21 cellular contexts compared by ENCODE assay signal in the genomic region with DNA sequence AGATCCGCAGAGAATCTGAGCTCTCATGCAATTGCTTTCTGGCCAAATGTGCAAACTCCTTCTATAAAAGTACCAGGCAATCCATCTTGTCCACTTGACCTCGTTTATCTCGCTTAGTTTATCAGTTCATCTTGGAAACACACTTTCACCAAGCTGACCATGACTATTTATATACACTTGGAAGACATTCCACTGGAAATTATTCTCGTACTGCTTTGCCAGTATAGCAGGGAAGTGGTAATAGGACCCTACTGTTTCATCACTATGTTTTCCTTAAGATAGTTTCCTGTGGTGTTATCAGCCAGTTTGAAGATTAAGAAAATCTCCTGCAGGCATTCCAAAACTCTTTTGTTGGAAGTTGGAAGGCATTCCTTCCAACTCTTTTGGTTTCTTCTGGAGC.
DNase-seq lines count a peak whose midpoint lies in the region; ATAC-seq, FAIRE-seq and TF ChIP-seq lines count a peak whose summit lies in the region.
"Had no signal": no experiment of that assay in that cellular context is flagged by ENCODE, and none has a peak within 500 bp of the region (broad histone marks: within the 10 kb centered on the region; RNA-seq: fewer than 3 reads in every experiment).

No MANE protein-coding gene starts in this region.

- H3K27ac ChIP-seq in pancreas: no peak overlapping the region

- no peaks in the 10 kb centered on the region for H3K4me1 ChIP-seq in pancreas

- no peak for TF ChIP-seq CTCF in AG09319 (IDR thresholded peaks at IDR 0.05; ENCODE audit: low read depth, low read length)
- TF ChIP-seq CTCF in nephron (IDR thresholded peaks at IDR 0.05; ENCODE audit: unreplicated experiment in 3 of 3): no peak
- no peak for TF ChIP-seq CTCF in pancreas (IDR thresholded peaks at IDR 0.05)

- H3K4me3 Mint-ChIP-seq in nephron: peak overlapping the region in 1 of 3 experiments; percentile 19
- H3K4me3 Mint-ChIP-seq: activated CD4-positive, alpha-beta T cell treated with anti-CD3 and anti-CD28 coated beads, Interleukin-2, amount 10 ng/mL, durations not matched to agents 24 days and 14 days; activated T-helper 17 cell treated with anti-CD3 and anti-CD28 coated beads, Interleukin-2, amount 50 U/mL, for 72 hours; neural crest cell had no signal

- no peak for FAIRE-seq in pancreas (lab: Jason Lieb, UNC)
- FAIRE-seq: frontal cortex, HTR-8/SVneo had no signal

- intact Hi-C loops in pancreas (cut with DNase I): no loop called here

- H3K4me3 ChIP-seq in pancreas: no peak overlapping the region

- no peaks in the 10 kb centered on the region for H3K27me3 ChIP-seq in pancreas

- no peaks in the 10 kb centered on the region for H3K9me3 Mint-ChIP-seq in nephron
- H3K9me3 Mint-ChIP-seq: activated CD4-positive, alpha-beta T cell treated with anti-CD3 and anti-CD28 coated beads, Interleukin-2, amount 10 ng/mL, durations not matched to agents 24 days and 14 days; activated T-helper 17 cell treated with anti-CD3 and anti-CD28 coated beads, Interleukin-2, amount 50 U/mL, for 72 hours had no signal

- H3K4me1 Mint-ChIP-seq in nephron: peaks cover 46% of the 10 kb centered on the region
- H3K4me1 Mint-ChIP-seq: activated CD4-positive, alpha-beta T cell treated with anti-CD3 and anti-CD28 coated beads, Interleukin-2, amount 10 ng/mL, durations not matched to agents 24 days and 14 days; activated T-helper 17 cell treated with anti-CD3 and anti-CD28 coated beads, Interleukin-2, amount 50 U/mL, for 72 hours; neural crest cell had no signal

- no peaks in the 10 kb centered on the region for H3K36me3 Mint-ChIP-seq in nephron (ENCODE audit: low read depth)

- ATAC-seq in pancreas: no peak
- ATAC-seq in GM19324 (IDR thresholded peaks at IDR 0.05; ENCODE audit: low FRiP score, unreplicated experiment): no peak
- ATAC-seq in GM19035 (IDR thresholded peaks at IDR 0.05; ENCODE audit: unreplicated experiment): no peak
- ATAC-seq: activated T-helper 17 cell treated with anti-CD3 and anti-CD28 coated beads, Interleukin-2, amount 50 U/mL, for 72 hours had no signal

- H3K27ac Mint-ChIP-seq in nephron: peak overlapping the region; percentile 82 to 96 (median 82)
- H3K27ac Mint-ChIP-seq: activated CD4-positive, alpha-beta T cell treated with anti-CD3 and anti-CD28 coated beads, Interleukin-2, amount 10 ng/mL, durations not matched to agents 24 days and 14 days; activated T-helper 17 cell treated with anti-CD3 and anti-CD28 coated beads, Interleukin-2, amount 50 U/mL, for 72 hours had no signal

- H3K9me3 ChIP-seq in pancreas: no peaks in the 10 kb centered on the region

- no peaks in the 10 kb centered on the region for H3K36me3 ChIP-seq in pancreas

- H3K27me3 Mint-ChIP-seq in nephron (ENCODE audit: low read depth): peaks cover 3% of the 10 kb centered on the region
- H3K27me3 Mint-ChIP-seq: activated CD4-positive, alpha-beta T cell treated with anti-CD3 and anti-CD28 coated beads, Interleukin-2, amount 10 ng/mL, durations not matched to agents 24 days and 14 days had no signal

- DNase-seq in AG09319 (ENCODE audit: extremely low read depth, low read depth) (peak; percentile 84), NCI-H226 (peak; percentile 65), dedifferentiated amniotic fluid mesenchymal stem cell (ENCODE audit: extremely low spot score) (peak; percentile 77), pancreas (no peak), NCI-H2081 treated with DMSO at 0.1 percent for 48 hours (lab: John Stamatoyannopoulos, UW) (no peak)
- DNase-seq: activated CD4-positive, alpha-beta T cell treated with anti-CD3 and anti-CD28 coated beads, Interleukin-2, amount 10 ng/mL, durations not matched to agents 24 days and 14 days; DMS79; Kasumi-1; kidney glomerular epithelial cell; midbrain; NCI-H1092 treated with DMSO at 0.1 percent for 48 hours; NCI-H510A treated with DMSO at 0.1 percent for 48 hours; retina; RPMI8226 had no signal

- WGBS in pancreas, 2 donors: 24 to 28% methylated on average over 4 of the region's 4 CpGs

Comparison
In these comparisons a context has a peak if more than half of its experiments do, and no peak if none do; other contexts are left out.
1. DNase-seq: peak in AG09319 (single experiment), NCI-H226 (single experiment) and dedifferentiated amniotic fluid mesenchymal stem cell (single experiment); none in pancreas (0 of 6) and NCI-H2081 treated with DMSO at 0.1 percent for 48 hours (single experiment).